Comparison of ENCODE assay signal across 9 cellular contexts in the genomic region with DNA sequence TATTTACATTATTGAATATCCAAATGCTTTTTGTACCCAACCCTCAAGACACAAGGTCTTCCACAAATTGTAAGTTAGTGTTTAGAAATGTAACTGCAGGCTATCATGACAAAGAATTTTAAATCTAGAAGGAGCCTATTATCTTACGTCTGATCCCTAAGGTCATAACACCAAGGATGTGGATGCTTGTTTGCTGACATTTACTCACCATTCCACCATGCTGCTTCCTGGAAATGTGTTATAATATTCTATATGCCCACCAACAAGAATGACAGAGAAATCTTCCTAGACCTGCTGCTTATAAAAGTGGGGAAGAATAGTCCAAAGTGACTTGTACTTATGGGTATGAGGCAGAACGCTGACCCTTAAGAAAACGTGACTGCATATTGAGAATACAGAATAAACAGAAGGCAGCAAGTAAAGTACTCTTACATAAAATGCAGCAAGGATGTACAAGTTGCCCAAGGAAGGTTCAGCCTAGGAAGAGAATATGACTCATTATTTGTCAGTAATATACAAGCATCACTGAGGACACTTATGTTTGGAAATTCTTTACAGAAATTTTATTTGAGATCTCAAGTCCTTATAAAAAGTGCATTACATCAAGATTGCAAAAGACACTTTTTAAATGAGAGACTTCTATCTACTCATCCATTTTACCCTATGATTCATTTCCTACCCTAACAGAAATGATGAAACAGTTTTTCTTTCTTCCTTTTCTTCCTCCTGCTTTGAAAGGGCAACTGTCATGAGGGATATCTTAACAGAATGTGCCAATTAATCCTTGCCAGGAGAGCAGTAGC. TPM values are rescaled to one million over a fixed set of nuclear protein-coding genes. Genes with fewer than 3 reads are reported as not detected.
DNase-seq lines count a peak whose midpoint lies in the region; ATAC-seq and TF ChIP-seq lines count a peak whose summit lies in the region.
"Had no signal": no experiment of that assay in that cellular context is flagged by ENCODE, and none has a peak within 500 bp of the region (broad histone marks: within the 10 kb centered on the region; RNA-seq: fewer than 3 reads in every experiment).

No MANE protein-coding gene starts in this region.

- H4K20me1 ChIP-seq in GM23248 (ENCODE audit: insufficient read depth) (no peaks in the 10 kb centered on the region), fibroblast of lung (ENCODE audit: control insufficient read depth, extremely low read depth, insufficient read depth, low read length) (no peaks in the 10 kb centered on the region)

- CTCF ChIA-PET in Panc1 (lab: Charles Lee) = no interaction called here

- ATAC-seq in Panc1 = no peak
- ATAC-seq: activated CD8-positive, alpha-beta T cell treated with anti-CD3 and anti-CD28 coated beads for 36 hours had no signal

- H3K27ac ChIP-seq in GM23248 (peak overlapping the region; percentile 62), Panc1 (ENCODE audit: low read length) (no peak overlapping the region), fibroblast of lung (ENCODE audit: insufficient read depth, low read length) (no peak overlapping the region)

- BruUV-seq in Panc1 (replicated peaks; lab: Mats Ljungman, UMichigan) = no TSS peak

- peaks cover 21% of the 10 kb centered on the region for H3F3A ChIP-seq in GM23248 (ENCODE audit: insufficient read depth)

- H3K9me2 ChIP-seq in GM23248 (ENCODE audit: insufficient read depth) = no peaks in the 10 kb centered on the region

- H2AFZ ChIP-seq in GM23248 (no peak overlapping the region), fibroblast of lung (ENCODE audit: low read length) (no peak overlapping the region)

- H3K4me2 ChIP-seq in GM23248 (ENCODE audit: unreplicated experiment) = peak overlapping the region; percentile 65
- peak overlapping the region; percentile 16 for H3K4me2 ChIP-seq in fibroblast of lung (ENCODE audit: extremely low read depth, insufficient read depth, low read length)

- intact Hi-C loops in Panc1 (cut with micrococcal nuclease; ENCODE audit: unreplicated experiment) = no loop called here

- H3K9ac ChIP-seq in GM23248 (peak overlapping the region; percentile 25; the same call in 1 of the 2 replicates), fibroblast of lung (ENCODE audit: insufficient read depth, low read length) (no peak overlapping the region)

- no peaks in the 10 kb centered on the region for H3K9me3 ChIP-seq in GM23248 (ENCODE audit: low read depth)
- 0 out of 2 replicates have a peak, but pooled peaks cover 3% of the 10 kb centered on the region for H3K9me3 ChIP-seq in Panc1 (ENCODE audit: control insufficient read depth, insufficient read depth, low read depth, low read length)
- H3K9me3 ChIP-seq in fibroblast of lung (ENCODE audit: control insufficient read depth, insufficient read depth, low read depth, low read length) = no peaks in the 10 kb centered on the region

- WGBS in GM23248 (ENCODE audit: low coverage in 1 of 2, low lambda C conversion rate in 2 of 2, missing lambda C conversion rate in 2 of 2), 2 experiments = 18 to 19% methylated on average over 3 of the region's 3 CpGs

- H3K27me3 ChIP-seq in GM23248 (replicated peaks; ENCODE audit: insufficient read depth) (no peaks in the 10 kb centered on the region), Panc1 (ENCODE audit: control insufficient read depth, insufficient read depth, low read length) (no peaks in the 10 kb centered on the region), fibroblast of lung (ENCODE audit: control insufficient read depth, insufficient read depth, low read length) (no peaks in the 10 kb centered on the region)

- H3K4me3 ChIP-seq in GM23248 = peak overlapping the region; percentile 16; the same call in 1 of the 2 replicates
- H3K4me3 ChIP-seq in Panc1 (ENCODE audit: low read depth in 2 of 2, low read length in 2 of 2) = no peak overlapping the region
- no peak overlapping the region for H3K4me3 ChIP-seq in fibroblast of lung (replicated peaks in 1 of 4; ENCODE audit: control extremely low read depth in 1 of 4, insufficient read depth in 1 of 4, low read depth in 3 of 4, low read length in 4 of 4)
- no peak overlapping the region for H3K4me3 ChIP-seq in skeletal muscle cell (ENCODE audit: low read depth, low read length)

- POLR2A ChIA-PET in Panc1 (lab: Charles Lee) = no interaction called here

- no peaks in the 10 kb centered on the region for H3K79me2 ChIP-seq in GM23248 (ENCODE audit: insufficient read depth)
- no peaks in the 10 kb centered on the region for H3K79me2 ChIP-seq in fibroblast of lung (ENCODE audit: control insufficient read depth, insufficient read depth, low read length)

- H3K4me1 ChIP-seq in GM23248 (ENCODE audit: insufficient read depth) (peaks cover 23% of the 10 kb centered on the region), Panc1 (ENCODE audit: control insufficient read depth, insufficient read depth, low read length) (no peaks in the 10 kb centered on the region), fibroblast of lung (ENCODE audit: control insufficient read depth, extremely low read depth, insufficient read depth, low read length) (peaks cover 8% of the 10 kb centered on the region)

- H3K36me3 ChIP-seq in GM23248 (ENCODE audit: low read depth) = no peaks in the 10 kb centered on the region
- peaks cover 5% of the 10 kb centered on the region; the same call in 1 of the 2 replicates for H3K36me3 ChIP-seq in Panc1 (ENCODE audit: control insufficient read depth, insufficient read depth, low read length)
- no peaks in the 10 kb centered on the region for H3K36me3 ChIP-seq in fibroblast of lung (ENCODE audit: control insufficient read depth, insufficient read depth, low read length)

- in situ Hi-C loops in GM23248 (cut with MboI) (no loop called here), Panc1 (cut with HindIII; ENCODE audit: low pct_unique_long_range_greater_than_20kb, low sequenced_read_pairs) (no loop called here)

- TF ChIP-seq CTCF in Panc1 (IDR thresholded peaks at IDR 0.05) (no peak), fibroblast of lung (conservative IDR thresholded peaks at IDR 0.05 in 1 of 2, IDR thresholded peaks at IDR 0.05 in 1 of 2; ENCODE audit: low read depth in 1 of 2, low read length in 2 of 2) (no peak)

- DNase-seq in GM23248 = peak; percentile 90
- DNase-seq in Panc1 (ENCODE audit: low read depth, low spot score) = peak; percentile 13
- DNase-seq in fibroblast of lung (ENCODE audit: low read depth in 2 of 2) = peak; percentile 57 to 85
- peak; percentile 74 for DNase-seq in skeletal muscle cell (ENCODE audit: low read depth)
- DNase-seq in NCI-H524 treated with DMSO at 0.1 percent for 48 hours (lab: John Stamatoyannopoulos, UW) = no peak
- no peak for DNase-seq in hippocampal formation (lab: John Stamatoyannopoulos, UW)
- no peak for DNase-seq in HuH-7.5 (ENCODE audit: low spot score)
- DNase-seq: activated CD8-positive, alpha-beta T cell treated with anti-CD3 and anti-CD28 coated beads for 36 hours; NCI-H1417 treated with DMSO at 0.1 percent for 48 hours had no signal

RNA-seq across cellular contexts. Expression of a gene that starts 59.6 kb away (rescaled TPM):
- 0.63 and 1.3 TPM in 2 replicates for total RNA-seq in GM23248 (2014; rRNA removed; shearing (Covaris generic))
- polyA plus RNA-seq in GM23248 (2016; fragmentation: Nextera tagmentation; extraction: Ambion mirVana) = 0.38 and 0.48 TPM in 2 replicates
- total RNA-seq in Panc1 (2021; ENCODE audit: unreplicated experiment) = 2.6 TPM
- 1.9 TPM for polyA plus RNA-seq in Panc1 (2012; ENCODE audit: insufficient read length)
- 0.17 and 0.51 TPM in 2 replicates for total RNA-seq in fibroblast of lung
- 0.11 TPM in 1 of 2 replicates, not detected in the other for polyA plus RNA-seq in fibroblast of lung
- 0.18 TPM in 1 of 2 replicates, not detected in the other for polyA plus RNA-seq in fibroblast of lung (2012)
- polyA minus RNA-seq in fibroblast of lung (ENCODE audit: low replicate concordance) = not detected in 2 replicates

Comparison
In these comparisons a context has a peak if more than half of its experiments do, and no peak if none do; other contexts are left out.
1. DNase-seq: peak in GM23248 (single experiment), Panc1 (single experiment), fibroblast of lung (2 of 2) and skeletal muscle cell (single experiment); none in NCI-H524 treated with DMSO at 0.1 percent for 48 hours (single experiment), hippocampal formation (0 of 2) and HuH-7.5 (single experiment).